15 cellular contexts compared by ENCODE assay signal in genomic region chr3:148466143-148466542, GRCh38.
DNase-seq lines count a peak whose midpoint lies in the region; TF ChIP-seq lines count a peak whose summit lies in the region.
"Had no signal": no experiment of that assay in that cellular context is flagged by ENCODE, and none has a peak within 500 bp of the region (broad histone marks: within the 10 kb centered on the region; RNA-seq: fewer than 3 reads in every experiment).

No MANE protein-coding gene starts in this region.

- H3K4me1 ChIP-seq in ACC112 (ENCODE audit: control insufficient read depth, insufficient read depth, low read length, unreplicated experiment) = peaks cover 18% of the 10 kb centered on the region
- H3K4me1 ChIP-seq in MM.1S (ENCODE audit: low read length) = no peaks in the 10 kb centered on the region
- H3K4me1 ChIP-seq: A549, esophagus muscularis mucosa, spleen, upper lobe of right lung had no signal

- TF ChIP-seq CTCF in astrocyte of the cerebellum (IDR thresholded peaks at IDR 0.05; ENCODE audit: low read depth, low read length, missing control alignments) (no peak), MM.1S (IDR thresholded peaks at IDR 0.05; ENCODE audit: low read length) (no peak), WERI-Rb-1 (IDR thresholded peaks at IDR 0.05; ENCODE audit: low read depth, low read length) (no peak)

- H3K27ac ChIP-seq in ACC112 (ENCODE audit: low read depth, low read length) (no peak overlapping the region), MM.1S (ENCODE audit: low read length) (no peak overlapping the region), WERI-Rb-1 (no peak overlapping the region)
- H3K27ac ChIP-seq: A549, esophagus muscularis mucosa, spleen, upper lobe of right lung had no signal

- H3K36me3 ChIP-seq in ACC112 (ENCODE audit: insufficient read depth, low read length) (no peaks in the 10 kb centered on the region), MM.1S (replicated peaks; ENCODE audit: insufficient read depth, low read length) (no peaks in the 10 kb centered on the region), WERI-Rb-1 (no peaks in the 10 kb centered on the region)
- H3K36me3 ChIP-seq: esophagus muscularis mucosa, spleen, upper lobe of right lung had no signal

- H3K4me3 ChIP-seq in ACC112 (ENCODE audit: low read depth, low read length) (no peak overlapping the region), astrocyte of the cerebellum (ENCODE audit: low read depth, low read length) (no peak overlapping the region), MM.1S (ENCODE audit: low read length) (no peak overlapping the region), WERI-Rb-1 (ENCODE audit: low read depth, low read length) (no peak overlapping the region)
- H3K4me3 ChIP-seq: A549, esophagus muscularis mucosa, spleen, upper lobe of right lung had no signal

- H3K9me3 ChIP-seq in MM.1S (replicated peaks; ENCODE audit: insufficient read depth, low read length) = no peaks in the 10 kb centered on the region
- no peaks in the 10 kb centered on the region for H3K9me3 ChIP-seq in WERI-Rb-1 (ENCODE audit: severe bottlenecking)
- H3K9me3 ChIP-seq: A549, esophagus muscularis mucosa, spleen, upper lobe of right lung had no signal

- H3F3A ChIP-seq in MM.1S (ENCODE audit: insufficient read depth, low read length) = no peaks in the 10 kb centered on the region

- H3K27me3 ChIP-seq in ACC112 (ENCODE audit: insufficient read depth, low read length) (no peaks in the 10 kb centered on the region), MM.1S (replicated peaks; ENCODE audit: insufficient read depth, low read length) (no peaks in the 10 kb centered on the region), WERI-Rb-1 (ENCODE audit: insufficient read depth, low read depth, severe bottlenecking) (no peaks in the 10 kb centered on the region)
- H3K27me3 ChIP-seq: esophagus muscularis mucosa, spleen, upper lobe of right lung had no signal

- in situ Hi-C loops in astrocyte of the cerebellum (cut with HindIII; ENCODE audit: low sequenced_read_pairs) = no loop called here

- DNase-seq in HT1080 (ENCODE audit: low read depth) (peak; percentile 97), astrocyte of the cerebellum (ENCODE audit: low read depth) (peak; percentile 9), islet precursor cell (peak; percentile 57), MM.1S (no peak), WERI-Rb-1 (no peak)
- no peak for DNase-seq in activated CD4-positive, alpha-beta T cell treated with anti-CD3 and anti-CD28 coated beads, Interleukin-2, amount 50 U/mL, for 1 hour
- no peak for DNase-seq in central memory CD4-positive, alpha-beta T cell
- DNase-seq: activated CD4-positive, alpha-beta T cell treated with anti-CD3 and anti-CD28 coated beads, Interleukin-2, amount 10 ng/mL, durations not matched to agents 24 days and 14 days; naive thymus-derived CD8-positive, alpha-beta T cell; NCI-H1694 treated with DMSO at 0.1 percent for 48 hours; spleen; upper lobe of right lung had no signal

- no peak overlapping the region for H3K4me2 ChIP-seq in MM.1S (ENCODE audit: low read depth, low read length)
- H3K4me2 ChIP-seq: A549 had no signal

- H2AFZ ChIP-seq in ACC112 (ENCODE audit: low read length, unreplicated experiment) (peak overlapping the region; percentile 30), MM.1S (ENCODE audit: low read length) (no peak overlapping the region)

- no peaks in the 10 kb centered on the region for H3K9me2 ChIP-seq in MM.1S (replicated peaks; ENCODE audit: insufficient read depth, low read length)

- no peaks in the 10 kb centered on the region for H4K20me1 ChIP-seq in MM.1S (ENCODE audit: insufficient read depth, low read length)

- H3K79me2 ChIP-seq in ACC112 (ENCODE audit: control insufficient read depth, insufficient read depth, low read length, unreplicated experiment) (no peaks in the 10 kb centered on the region), MM.1S (ENCODE audit: low read length) (no peaks in the 10 kb centered on the region)

- no peak overlapping the region for H3K9ac ChIP-seq in MM.1S (ENCODE audit: low read length)

Comparison
In these comparisons a context has a peak if more than half of its experiments do, and no peak if none do; other contexts are left out.
1. DNase-seq: peak in HT1080 (single experiment), astrocyte of the cerebellum (single experiment) and islet precursor cell (single experiment); none in MM.1S (single experiment), activated CD4-positive, alpha-beta T cell treated with anti-CD3 and anti-CD28 coated beads, Interleukin-2, amount 50 U/mL, for 1 hour (single experiment), WERI-Rb-1 (single experiment) and central memory CD4-positive, alpha-beta T cell (single experiment).